ENCODE assay signal across 18 cellular contexts in the genomic region with DNA sequence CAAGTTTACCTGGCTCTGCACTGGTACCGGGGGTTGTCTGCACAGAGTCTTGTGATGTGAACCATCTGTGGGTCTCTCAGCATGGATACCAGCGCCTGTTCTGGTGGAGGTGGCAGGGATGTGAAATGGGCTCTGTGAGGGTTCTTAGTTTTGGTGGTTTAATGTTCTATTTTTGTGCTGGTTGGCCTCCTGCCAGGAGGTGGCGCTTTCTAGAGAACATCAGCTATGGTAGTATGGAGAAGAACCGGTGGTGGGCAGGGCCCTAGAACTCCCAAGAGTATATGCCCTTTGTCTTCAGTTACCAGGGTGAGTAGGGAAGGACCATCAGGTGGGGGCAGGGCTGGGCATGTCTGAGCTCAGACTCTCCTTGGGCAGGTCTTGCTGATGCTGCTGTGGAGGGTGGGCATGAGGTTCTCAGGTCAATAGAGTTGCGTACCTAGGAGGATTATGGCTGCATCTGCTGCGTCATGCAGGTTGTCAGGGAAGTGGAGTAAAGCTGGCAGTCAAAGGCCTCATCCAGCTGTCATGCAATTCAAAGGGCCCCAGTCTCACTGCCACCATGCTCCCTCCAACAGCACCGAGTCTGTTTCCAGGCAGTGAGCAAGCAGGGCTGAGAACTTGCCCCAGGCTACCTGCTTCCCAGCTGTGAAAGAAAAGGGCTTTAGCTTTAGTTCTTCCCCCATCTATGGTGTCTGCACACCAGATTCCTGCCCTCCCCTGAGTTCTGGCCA.
DNase-seq lines count a peak whose midpoint lies in the region; ATAC-seq and TF ChIP-seq lines count a peak whose summit lies in the region.
"Had no signal": no experiment of that assay in that cellular context is flagged by ENCODE, and none has a peak within 500 bp of the region (broad histone marks: within the 10 kb centered on the region; RNA-seq: fewer than 3 reads in every experiment).

No MANE protein-coding gene starts in this region.

- no peak overlapping the region for H3K4me2 ChIP-seq in DND-41 (ENCODE audit: insufficient read depth, low read length)

- intact Hi-C loops in A673 (cut with micrococcal nuclease; ENCODE audit: unreplicated experiment) = loop anchor here (10.0 kb wide), 1 partner anchor 62 kb away; no protein-coding TSS in a partner anchor

- ATAC-seq in DND-41 (ENCODE audit: insufficient read depth, low read depth) = no peak
- no peak for ATAC-seq in WTC11
- no peak for ATAC-seq in GM18511 (IDR thresholded peaks at IDR 0.05; ENCODE audit: unreplicated experiment)
- no peak for ATAC-seq in T-cell (replicated peaks in 1 of 4)
- ATAC-seq: stimulated activated naive B cell treated with anti-CD40 and anti-IgM and Interleukin-4, amounts not matched to agents 10 μg/mL and 1 μg/mL and 100 μg/mL, for 72 hours had no signal

- H3K27ac Mint-ChIP-seq in WTC11 = no peak overlapping the region
- H3K27ac Mint-ChIP-seq in T-cell = no peak overlapping the region
- H3K27ac Mint-ChIP-seq: activated T-helper 1 cell treated with anti-CD3 and anti-CD28 coated beads, Interleukin-12 subunit alpha, Interleukin-12 subunit beta, Interleukin-2, Interleukin-4 antibody, amounts not matched to agents 30 ng/mL and 10 ng/mL and 1 ng/mL, durations not matched to agents 14 hours and 24 hours and 36 hours; nephron progenitor cell; stimulated activated naive B cell treated with anti-CD40 and anti-IgM and Interleukin-4, amounts not matched to agents 10 μg/mL and 1 μg/mL and 100 μg/mL, for 72 hours had no signal

- no peaks in the 10 kb centered on the region for H3K79me2 ChIP-seq in DND-41 (ENCODE audit: insufficient read depth, low read length)

- no peak overlapping the region for H3K9ac ChIP-seq in DND-41 (ENCODE audit: low read depth, low read length)

- H3K27me3 ChIP-seq in A673 (replicated peaks; ENCODE audit: insufficient read depth, low read depth, low read length, poor library complexity) (no peaks in the 10 kb centered on the region), DND-41 (ENCODE audit: insufficient read depth, low read length, poor library complexity) (no peaks in the 10 kb centered on the region)
- H3K27me3 ChIP-seq: cardiac muscle cell, transverse colon had no signal

- DNase-seq in A673 (ENCODE audit: low spot score) (peak; percentile 16), DND-41 (peak; percentile 17), M059J (ENCODE audit: low read depth) (peak; percentile 7), WTC11 (ENCODE audit: low spot score) (peak; percentile 21), GM19238 (ENCODE audit: insufficient read length, low spot score) (no peak), T-cell (no peak)
- DNase-seq: effector CD4-positive, alpha-beta T cell; HCEC 1CT; NCI-H510A; nephron progenitor cell; spleen; stimulated activated naive B cell treated with anti-CD40 and anti-IgM and Interleukin-4, amounts not matched to agents 10 μg/mL and 1 μg/mL and 100 μg/mL, for 72 hours; transverse colon had no signal

- no peak overlapping the region for H2AFZ ChIP-seq in DND-41 (ENCODE audit: low read depth, low read length)

- H3K27ac ChIP-seq in A673 (ENCODE audit: low read depth, low read length, poor library complexity, severe bottlenecking) (no peak overlapping the region), DND-41 (ENCODE audit: low read length) (no peak overlapping the region)
- H3K27ac ChIP-seq: cardiac muscle cell, prostate gland, SK-N-MC, spleen, transverse colon had no signal

- peaks cover 64% of the 10 kb centered on the region for H3K9me3 Mint-ChIP-seq in WTC11
- no peaks in the 10 kb centered on the region for H3K9me3 Mint-ChIP-seq in T-cell
- H3K9me3 Mint-ChIP-seq: activated T-helper 1 cell treated with anti-CD3 and anti-CD28 coated beads, Interleukin-12 subunit alpha, Interleukin-12 subunit beta, Interleukin-2, Interleukin-4 antibody, amounts not matched to agents 30 ng/mL and 10 ng/mL and 1 ng/mL, durations not matched to agents 14 hours and 24 hours and 36 hours had no signal

- BruUV-seq in A673 (replicated peaks; lab: Mats Ljungman, UMichigan) = no TSS peak

- H3K4me3 ChIP-seq in A673 (ENCODE audit: low read depth, low read length, poor library complexity, severe bottlenecking) = no peak overlapping the region
- no peak overlapping the region for H3K4me3 ChIP-seq in DND-41 (ENCODE audit: low read depth in 1 of 2, low read length in 2 of 2)
- H3K4me3 ChIP-seq: cardiac muscle cell, prostate gland, SK-N-MC, spleen, transverse colon had no signal

- H3K9me3 ChIP-seq in A673 (ENCODE audit: low read depth, low read length, poor library complexity, severe bottlenecking) (no peaks in the 10 kb centered on the region), DND-41 (ENCODE audit: insufficient read depth, low read length, severe bottlenecking) (no peaks in the 10 kb centered on the region)
- H3K9me3 ChIP-seq: prostate gland, spleen, transverse colon had no signal

- no peaks in the 10 kb centered on the region for H3K4me1 ChIP-seq in A673 (ENCODE audit: insufficient read depth, low read length, poor library complexity, severe bottlenecking)
- H3K4me1 ChIP-seq in DND-41 (ENCODE audit: insufficient read depth, low read length) = no peaks in the 10 kb centered on the region
- H3K4me1 ChIP-seq: prostate gland, spleen, transverse colon had no signal

- POLR2A ChIA-PET in A673 (lab: Charles Lee; ENCODE audit: low non-redundant PET) (no interaction called here), WTC11 (lab: Charles Lee) (no interaction called here), T-cell (lab: Charles Lee) (no interaction called here)

- H3K36me3 Mint-ChIP-seq in WTC11 = peaks cover 15% of the 10 kb centered on the region
- H3K36me3 Mint-ChIP-seq in T-cell = no peaks in the 10 kb centered on the region
- H3K36me3 Mint-ChIP-seq: stimulated activated naive B cell treated with anti-CD40 and anti-IgM and Interleukin-4, amounts not matched to agents 10 μg/mL and 1 μg/mL and 100 μg/mL, for 72 hours had no signal

- H3K36me3 ChIP-seq in A673 (ENCODE audit: insufficient read depth, low read length, poor library complexity, severe bottlenecking) (no peaks in the 10 kb centered on the region), DND-41 (ENCODE audit: insufficient read depth, low read length) (no peaks in the 10 kb centered on the region)
- H3K36me3 ChIP-seq: cardiac muscle cell, prostate gland, spleen, transverse colon had no signal

- H3K4me1 Mint-ChIP-seq in WTC11 (0 out of 2 replicates have a peak, but pooled peaks cover 2% of the 10 kb centered on the region), T-cell (no peaks in the 10 kb centered on the region)
- H3K4me1 Mint-ChIP-seq: nephron progenitor cell had no signal

- 0 out of 2 replicates have a peak, but pooled peaks have one; percentile 12 for TF ChIP-seq CTCF in A673 (conservative IDR thresholded peaks at IDR 0.05; ENCODE audit: low read depth, low read length)
- peak; percentile 32 for TF ChIP-seq CTCF in DND-41 (IDR thresholded peaks at IDR 0.05; ENCODE audit: borderline replicate concordance, extremely low read depth, low read length, poor library complexity, severe bottlenecking)
- no peak; the same call in 1 of the 2 replicates for TF ChIP-seq CTCF in WTC11 (IDR thresholded peaks at IDR 0.05)

- CTCF ChIA-PET in A673 (lab: Charles Lee) = no interaction called here
- CTCF ChIA-PET in WTC11 (lab: Charles Lee) = interaction anchor here (1.0 to 1.9 kb wide), 3 partner anchors 8 to 254 kb away, joined by 3 to 6 read pairs (median 3); no protein-coding TSS in a partner anchor
- CTCF ChIA-PET in T-cell (lab: Charles Lee) = no interaction called here

- H3K27me3 Mint-ChIP-seq in WTC11 (ENCODE audit: low read depth) = no peaks in the 10 kb centered on the region; the same call in 1 of the 2 replicates
- H3K27me3 Mint-ChIP-seq in T-cell = peaks cover 37 to 45% of the 10 kb centered on the region in 2 donors

- no peaks in the 10 kb centered on the region for H4K20me1 ChIP-seq in DND-41 (ENCODE audit: insufficient read depth, low read length)

- no peak overlapping the region for H3K4me3 Mint-ChIP-seq in WTC11
- no peak overlapping the region for H3K4me3 Mint-ChIP-seq in T-cell
- H3K4me3 Mint-ChIP-seq: activated T-helper 1 cell treated with anti-CD3 and anti-CD28 coated beads, Interleukin-12 subunit alpha, Interleukin-12 subunit beta, Interleukin-2, Interleukin-4 antibody, amounts not matched to agents 30 ng/mL and 10 ng/mL and 1 ng/mL, durations not matched to agents 14 hours and 24 hours and 36 hours; nephron progenitor cell; stimulated activated naive B cell treated with anti-CD40 and anti-IgM and Interleukin-4, amounts not matched to agents 10 μg/mL and 1 μg/mL and 100 μg/mL, for 72 hours had no signal

TF ChIP-seq in WTC11, 78 proteins besides CTCF, POLR2A, EP300 and RAD21 (continues in another document):
- TF ChIP-seq GTF2I (CRISPR knock-in tag; conservative IDR thresholded peaks at IDR 0.05) = no peak
- no peak for TF ChIP-seq ZNF317 (CRISPR knock-in tag; IDR thresholded peaks at IDR 0.05; ENCODE audit: borderline replicate concordance, low read depth)
- TF ChIP-seq, protein P1, sequence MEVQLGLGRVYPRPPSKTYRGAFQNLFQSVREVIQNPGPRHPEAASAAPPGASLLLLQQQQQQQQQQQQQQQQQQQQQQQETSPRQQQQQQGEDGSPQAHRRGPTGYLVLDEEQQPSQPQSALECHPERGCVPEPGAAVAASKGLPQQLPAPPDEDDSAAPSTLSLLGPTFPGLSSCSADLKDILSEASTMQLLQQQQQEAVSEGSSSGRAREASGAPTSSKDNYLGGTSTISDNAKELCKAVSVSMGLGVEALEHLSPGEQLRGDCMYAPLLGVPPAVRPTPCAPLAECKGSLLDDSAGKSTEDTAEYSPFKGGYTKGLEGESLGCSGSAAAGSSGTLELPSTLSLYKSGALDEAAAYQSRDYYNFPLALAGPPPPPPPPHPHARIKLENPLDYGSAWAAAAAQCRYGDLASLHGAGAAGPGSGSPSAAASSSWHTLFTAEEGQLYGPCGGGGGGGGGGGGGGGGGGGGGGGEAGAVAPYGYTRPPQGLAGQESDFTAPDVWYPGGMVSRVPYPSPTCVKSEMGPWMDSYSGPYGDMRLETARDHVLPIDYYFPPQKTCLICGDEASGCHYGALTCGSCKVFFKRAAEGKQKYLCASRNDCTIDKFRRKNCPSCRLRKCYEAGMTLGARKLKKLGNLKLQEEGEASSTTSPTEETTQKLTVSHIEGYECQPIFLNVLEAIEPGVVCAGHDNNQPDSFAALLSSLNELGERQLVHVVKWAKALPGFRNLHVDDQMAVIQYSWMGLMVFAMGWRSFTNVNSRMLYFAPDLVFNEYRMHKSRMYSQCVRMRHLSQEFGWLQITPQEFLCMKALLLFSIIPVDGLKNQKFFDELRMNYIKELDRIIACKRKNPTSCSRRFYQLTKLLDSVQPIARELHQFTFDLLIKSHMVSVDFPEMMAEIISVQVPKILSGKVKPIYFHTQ (CRISPR knock-in tag; IDR thresholded peaks at IDR 0.05) = no peak
- TF ChIP-seq, protein P2, sequence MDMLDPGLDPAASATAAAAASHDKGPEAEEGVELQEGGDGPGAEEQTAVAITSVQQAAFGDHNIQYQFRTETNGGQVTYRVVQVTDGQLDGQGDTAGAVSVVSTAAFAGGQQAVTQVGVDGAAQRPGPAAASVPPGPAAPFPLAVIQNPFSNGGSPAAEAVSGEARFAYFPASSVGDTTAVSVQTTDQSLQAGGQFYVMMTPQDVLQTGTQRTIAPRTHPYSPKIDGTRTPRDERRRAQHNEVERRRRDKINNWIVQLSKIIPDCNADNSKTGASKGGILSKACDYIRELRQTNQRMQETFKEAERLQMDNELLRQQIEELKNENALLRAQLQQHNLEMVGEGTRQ (CRISPR knock-in tag; IDR thresholded peaks at IDR 0.05) = no peak

Comparison
In these comparisons a context has a peak if more than half of its experiments do, and no peak if none do; other contexts are left out.
1. DNase-seq: peak in A673 (single experiment), DND-41 (single experiment), M059J (single experiment) and WTC11 (single experiment); none in GM19238 (single experiment) and T-cell (0 of 34).